8 cellular contexts compared by ENCODE assay signal in the genomic region with DNA sequence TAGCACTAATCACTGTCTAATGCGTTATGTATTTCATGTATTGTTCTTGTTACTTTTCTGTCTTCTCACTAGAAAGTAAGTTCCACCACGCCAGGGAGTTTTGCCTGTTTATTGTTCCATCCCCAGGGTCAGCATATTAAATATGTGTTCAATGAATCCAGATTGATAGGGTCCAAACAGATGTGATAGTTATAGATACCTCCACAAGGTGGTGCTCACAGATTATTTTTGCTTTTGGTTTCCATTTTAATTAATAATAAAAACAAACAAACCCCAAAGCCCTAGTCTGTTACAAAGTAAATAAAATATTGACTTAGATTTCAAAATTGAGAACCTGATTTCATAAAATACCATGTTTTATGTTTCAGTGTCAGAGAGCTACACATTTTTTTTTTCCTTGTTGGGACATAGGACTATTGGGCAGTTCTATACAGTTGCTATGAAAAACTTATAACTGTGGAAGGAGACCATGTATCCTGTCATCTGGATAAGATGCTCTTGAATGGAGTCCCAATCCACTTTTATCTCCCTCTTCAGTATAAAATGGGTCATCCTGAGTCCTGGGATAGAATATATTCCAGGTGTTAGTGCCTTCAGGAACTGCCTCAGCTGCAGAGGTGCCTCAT.
DNase-seq lines count a peak whose midpoint lies in the region; ATAC-seq, FAIRE-seq and TF ChIP-seq lines count a peak whose summit lies in the region.

No MANE protein-coding gene starts in this region.

- no peaks in the 10 kb centered on the region for H3K27me3 Mint-ChIP-seq in nephron (ENCODE audit: low read depth)

- no peak overlapping the region for H3K27ac Mint-ChIP-seq in nephron

- no peaks in the 10 kb centered on the region for H3K36me3 Mint-ChIP-seq in nephron (ENCODE audit: low read depth)

- peak; percentile 22 for TF ChIP-seq CTCF in AG09309 (IDR thresholded peaks at IDR 0.05; ENCODE audit: control insufficient read depth, insufficient read depth, low read depth, low read length, missing control alignments)
- peak; percentile 41 to 50 (median 45) for TF ChIP-seq CTCF in nephron (IDR thresholded peaks at IDR 0.05; ENCODE audit: unreplicated experiment in 3 of 3)

- H3K4me1 Mint-ChIP-seq in nephron: no peaks in the 10 kb centered on the region

- FAIRE-seq in GM19239 (lab: Jason Lieb, UNC): peak; percentile 35

- ATAC-seq in HG03280 (IDR thresholded peaks at IDR 0.05; ENCODE audit: unreplicated experiment) (peak; percentile 82), GM21825 (IDR thresholded peaks at IDR 0.05; ENCODE audit: unreplicated experiment) (no peak)

- DNase-seq in AG09309 (ENCODE audit: low read depth): no peak
- no peak for DNase-seq in GM19239 (ENCODE audit: insufficient read length, low spot score)
- DNase-seq in RKO (ENCODE audit: low spot score): peak; percentile 30
- DNase-seq in Ammon's horn (ENCODE audit: low spot score): no peak
- DNase-seq in T-helper 9 cell: no peak

- no peak overlapping the region for H3K4me3 ChIP-seq in AG09309 (ENCODE audit: control insufficient read depth, low read depth, low read length)

- H3K4me3 Mint-ChIP-seq in nephron: no peak overlapping the region

- no peaks in the 10 kb centered on the region for H3K9me3 Mint-ChIP-seq in nephron
